In genomic region chr5:150904479-150905311, GRCh38 we compare ENCODE assay signal across 8 cellular contexts. TPM values are rescaled to one million over a fixed set of nuclear protein-coding genes. Genes with fewer than 3 reads are reported as not detected.
DNase-seq lines count a peak whose midpoint lies in the region; ATAC-seq and TF ChIP-seq lines count a peak whose summit lies in the region.

Gene ZNF300, minus strand, starts transcription at chr5:150904980. Its CDS starts 1,825 bp downstream, at chr5:150903155.

- no peaks in the 10 kb centered on the region for H3K4me1 Mint-ChIP-seq in CD8-positive, alpha-beta T cell (ENCODE audit: low read depth)

- peaks cover 29% of the 10 kb centered on the region for H3K36me3 Mint-ChIP-seq in CD8-positive, alpha-beta T cell

- peak; percentile 82 for ATAC-seq in CD8-positive, alpha-beta T cell
- ATAC-seq in omental fat pad (ENCODE audit: low FRiP score) (peak; percentile 97), HG03108 (IDR thresholded peaks at IDR 0.05; ENCODE audit: unreplicated experiment) (no peak)

- peaks cover 26% of the 10 kb centered on the region for H3K27me3 Mint-ChIP-seq in CD8-positive, alpha-beta T cell (ENCODE audit: low read depth)

- peak within 1 kb of the TSS; percentile 80 for H3K4me3 Mint-ChIP-seq in CD8-positive, alpha-beta T cell

- CTCF ChIA-PET in CD8-positive, alpha-beta T cell (lab: Charles Lee), result no interaction called here

- H3K36me3 ChIP-seq in CD8-positive, alpha-beta T cell (ENCODE audit: insufficient read depth, low read length), result no peaks in the 10 kb centered on the region
- H3K36me3 ChIP-seq in SJSA1, result peaks cover 7% of the 10 kb centered on the region; the same call in 1 of the 2 replicates

- no peaks in the 10 kb centered on the region for H3K27me3 ChIP-seq in CD8-positive, alpha-beta T cell (ENCODE audit: insufficient read depth, low read length)
- no peaks in the 10 kb centered on the region for H3K27me3 ChIP-seq in SJSA1 (replicated peaks)

- TF ChIP-seq CTCF in CD8-positive, alpha-beta T cell (IDR thresholded peaks at IDR 0.05), result no peak
- no peak for TF ChIP-seq CTCF in omental fat pad (IDR thresholded peaks at IDR 0.05)

- intact Hi-C loops in CD8-positive, alpha-beta T cell (cut with DNase I, micrococcal nuclease), result no loop called here
- intact Hi-C loops in cardiac septum (cut with DNase I), result loop anchor here (2.0 kb wide), 1 partner anchor 40 kb away; no protein-coding TSS in a partner anchor

- POLR2A ChIA-PET in CD8-positive, alpha-beta T cell (lab: Charles Lee), result no interaction called here

- peak within 1 kb of the TSS; percentile 40 for H3K4me3 ChIP-seq in CD8-positive, alpha-beta T cell (ENCODE audit: low read depth, low read length)
- H3K4me3 ChIP-seq in SJSA1, result peak within 1 kb of the TSS; percentile 42

- peaks cover 52% of the 10 kb centered on the region for H3K9me3 Mint-ChIP-seq in CD8-positive, alpha-beta T cell

- peak within 1 kb of the TSS; percentile 60 for H3K27ac ChIP-seq in CD8-positive, alpha-beta T cell (ENCODE audit: low read depth, low read length)
- H3K27ac ChIP-seq in SJSA1 (peak within 1 kb of the TSS; percentile 84), temporal lobe (ENCODE audit: low read depth, low read length) (peak within 1 kb of the TSS; percentile 88)

- peak within 1 kb of the TSS; percentile 84 for H3K27ac Mint-ChIP-seq in CD8-positive, alpha-beta T cell

- peak; percentile 11 to 69 (median 54) for DNase-seq in CD8-positive, alpha-beta T cell
- peak; percentile 88 for DNase-seq in HK-2 (ENCODE audit: unreplicated experiment)
- peak; percentile 95 for DNase-seq in SJSA1 (ENCODE audit: low read depth in 1 of 2, low spot score in 2 of 2)
- peak; percentile 67 for DNase-seq in amniotic stem cell (lab: John Stamatoyannopoulos, UW)
- DNase-seq in cardiac septum (ENCODE audit: low spot score), result peak; percentile 90
- peak; percentile 33 for DNase-seq in omental fat pad (ENCODE audit: low spot score)

- no peaks in the 10 kb centered on the region for H3K4me1 ChIP-seq in CD8-positive, alpha-beta T cell (ENCODE audit: insufficient read depth, low read length)
- H3K4me1 ChIP-seq in SJSA1 (replicated peaks), result peaks cover 4% of the 10 kb centered on the region

- peaks cover 6% of the 10 kb centered on the region for H3K9me3 ChIP-seq in CD8-positive, alpha-beta T cell (ENCODE audit: low read length)
- peaks cover 5% of the 10 kb centered on the region; the same call in 1 of the 2 replicates for H3K9me3 ChIP-seq in SJSA1 (replicated peaks)

RNA-seq across cellular contexts. Expression of gene ZNF300, which starts in this region (rescaled TPM):
- 1 to 10 TPM; 1.5 to 1.8 TPM for total RNA-seq in CD8-positive, alpha-beta T cell
- 3.0 and 7.2 TPM in 2 replicates for total RNA-seq in SJSA1 (2014; rRNA removed; shearing (Covaris generic))
- total RNA-seq in cardiac septum, result 1.5 TPM
- 1 to 10 TPM; 3.0 to 6.9 (median 4.2) TPM for total RNA-seq in omental fat pad
- total RNA-seq in temporal lobe, result 60.5 TPM

Comparison
In these comparisons a context has a peak if more than half of its experiments do, and no peak if none do; other contexts are left out.
1. DNase-seq: peak in every context shown above with its lines; median percentile 95 in SJSA1; 90 in cardiac septum; 88 in HK-2; 67 in amniotic stem cell; 54 in CD8-positive, alpha-beta T cell; 33 in omental fat pad.